8 cellular contexts compared by ENCODE assay signal in genomic region chr5:140322751-140323731, GRCh38. TPM values are rescaled to one million over a fixed set of nuclear protein-coding genes. Genes with fewer than 3 reads are reported as not detected.
DNase-seq lines count a peak whose midpoint lies in the region; ATAC-seq, FAIRE-seq and TF ChIP-seq lines count a peak whose summit lies in the region.

No MANE protein-coding gene starts in this region.

- H4K20me1 ChIP-seq in astrocyte (ENCODE audit: insufficient read depth, low read length), result no peaks in the 10 kb centered on the region

- intact Hi-C loops in stomach (cut with DNase I; ENCODE audit: low total_unique reads), result no loop called here

- WGBS in stomach, 5 donors, result 21 to 47% (median 34%) methylated on average over 9 of the region's 9 CpGs

- no peak for TF ChIP-seq POLR2A in stomach (IDR thresholded peaks at IDR 0.05)

- H3K4me3 ChIP-seq in HL-60 (replicated peaks; ENCODE audit: insufficient read depth, low read length), result no peak overlapping the region
- H3K4me3 ChIP-seq in astrocyte (ENCODE audit: insufficient read depth, low read depth, low read length), result peak overlapping the region; percentile 35
- no peak overlapping the region for H3K4me3 ChIP-seq in kidney epithelial cell (ENCODE audit: low read depth, low read length)
- no peak overlapping the region for H3K4me3 ChIP-seq in stomach

- peaks cover 2% of the 10 kb centered on the region for H3K36me3 Mint-ChIP-seq in astrocyte (ENCODE audit: low read depth, unreplicated experiment)

- no peak for TF ChIP-seq EP300 in stomach (IDR thresholded peaks at IDR 0.05)

- DNase-seq in HL-60 (ENCODE audit: low read depth in 1 of 2, low spot score in 1 of 2) (no peak), astrocyte (ENCODE audit: low read depth) (peak; percentile 97), kidney epithelial cell (ENCODE audit: low read depth) (peak; percentile 89), stomach (peak; percentile 84), NCI-H146 (lab: John Stamatoyannopoulos, UW) (no peak)
- no peak for DNase-seq in activated T-cell treated with anti-CD3 and anti-CD28 coated beads, Interleukin-2, amount 50 U/mL, for 1 hour
- no peak for DNase-seq in activated CD4-positive, alpha-beta T cell treated with anti-CD3 and anti-CD28 coated beads, Interleukin-2, amount 50 U/mL, for 4 hours

- no peak overlapping the region for H2AFZ ChIP-seq in astrocyte (ENCODE audit: low read depth, low read length)

- no peaks in the 10 kb centered on the region for H3K36me3 ChIP-seq in astrocyte (ENCODE audit: insufficient read depth, low read length)
- H3K36me3 ChIP-seq in kidney epithelial cell (ENCODE audit: control insufficient read depth, insufficient read depth, low read length), result no peaks in the 10 kb centered on the region
- no peaks in the 10 kb centered on the region for H3K36me3 ChIP-seq in stomach

- ATAC-seq in GM18868 (IDR thresholded peaks at IDR 0.05; ENCODE audit: unreplicated experiment), result no peak

- H3K27ac ChIP-seq in HL-60 (replicated peaks) (0 out of 2 replicates have a peak overlapping the region, but pooled peaks have one; percentile 3), astrocyte (ENCODE audit: low read depth, low read length) (peak overlapping the region; percentile 97), stomach (peak overlapping the region; percentile 81 to 85 (median 83))

- peak overlapping the region; percentile 88 for H3K9ac ChIP-seq in astrocyte (ENCODE audit: low read length)

- H3K27me3 Mint-ChIP-seq in astrocyte (ENCODE audit: low read depth, unreplicated experiment), result no peaks in the 10 kb centered on the region

- TF ChIP-seq CTCF in HL-60 (IDR thresholded peaks at IDR 0.05; ENCODE audit: insufficient read depth, low read length) (no peak), astrocyte (IDR thresholded peaks at IDR 0.05; ENCODE audit: insufficient read depth, low read depth, low read length) (no peak), kidney epithelial cell (IDR thresholded peaks at IDR 0.05; ENCODE audit: insufficient read depth, low read length, poor library complexity, severe bottlenecking) (no peak), stomach (IDR thresholded peaks at IDR 0.05) (no peak)

- FAIRE-seq in astrocyte (lab: Jason Lieb, UNC), result no peak

- no peaks in the 10 kb centered on the region for H3K27me3 ChIP-seq in HL-60 (ENCODE audit: insufficient read depth, poor library complexity, severe bottlenecking)
- H3K27me3 ChIP-seq in astrocyte (ENCODE audit: insufficient read depth, low read length), result no peaks in the 10 kb centered on the region
- no peaks in the 10 kb centered on the region for H3K27me3 ChIP-seq in kidney epithelial cell (ENCODE audit: control insufficient read depth, insufficient read depth, low read length)
- H3K27me3 ChIP-seq in stomach, result no peaks in the 10 kb centered on the region

- H3K4me3 Mint-ChIP-seq in astrocyte (ENCODE audit: unreplicated experiment), result peak overlapping the region; percentile 45

- peak overlapping the region; percentile 83 for H3K4me2 ChIP-seq in astrocyte (ENCODE audit: low read length)

- no peaks in the 10 kb centered on the region for H3K9me3 Mint-ChIP-seq in astrocyte (ENCODE audit: unreplicated experiment)

- H3K9me3 ChIP-seq in astrocyte (ENCODE audit: insufficient read depth, low read depth, low read length), result no peaks in the 10 kb centered on the region
- H3K9me3 ChIP-seq in stomach, result no peaks in the 10 kb centered on the region

- H3K79me2 ChIP-seq in astrocyte (ENCODE audit: insufficient read depth, low read length), result no peaks in the 10 kb centered on the region

- peaks cover 51% of the 10 kb centered on the region for H3K4me1 ChIP-seq in astrocyte (ENCODE audit: insufficient read depth, low read length)
- peaks cover 29 to 59% (median 44%) of the 10 kb centered on the region in 4 donors for H3K4me1 ChIP-seq in stomach

- peaks cover 65% of the 10 kb centered on the region for H3K4me1 Mint-ChIP-seq in astrocyte (ENCODE audit: low read depth, unreplicated experiment)

- peak overlapping the region; percentile 99 for H3K27ac Mint-ChIP-seq in astrocyte (ENCODE audit: unreplicated experiment)

RNA-seq across cellular contexts. Expression of gene PFDN1, which starts 20.1 kb away (rescaled TPM):
- total RNA-seq in astrocyte (199 and 202 TPM in 2 replicates), kidney epithelial cell (124 and 166 TPM in 2 replicates), stomach (100 to 1,000 TPM in 2 of 5 donors, 10 to 100 TPM in 3; 28.6 to 137 (median 52.1) TPM)
- 10 to 100 TPM; 70.7 to 88.0 (median 77.8) TPM for polyA plus RNA-seq in stomach

RNA-seq across cellular contexts. Expression of gene HBEGF, which starts 23.4 kb away (rescaled TPM):
- total RNA-seq in astrocyte, result 257 and 272 TPM in 2 replicates
- 25.1 and 31.6 TPM in 2 replicates for total RNA-seq in kidney epithelial cell
- total RNA-seq in stomach, result 10 to 100 TPM in 3 of 5 donors, 1 to 10 TPM in 2; 1.2 to 39.8 (median 27.7) TPM
- 10 to 100 TPM in 2 of 3 donors, 1 to 10 TPM in 1; 8.5 to 15.0 (median 11.8) TPM for polyA plus RNA-seq in stomach

RNA-seq across cellular contexts. Expression of gene SLC4A9, which starts 37.0 kb away (rescaled TPM):
- total RNA-seq in astrocyte, result 0.25 TPM in 1 of 2 replicates, not detected in the other
- total RNA-seq in kidney epithelial cell, result 0.07 TPM in 1 of 2 replicates, not detected in the other
- total RNA-seq in stomach, result not detected
- polyA plus RNA-seq in stomach, result under 1 TPM in 1 of 3 donors, not detected in 2; 0.30 TPM

Comparison
In these comparisons a context has a peak if more than half of its experiments do, and no peak if none do; other contexts are left out.
1. DNase-seq: peak in astrocyte (single experiment), kidney epithelial cell (single experiment) and stomach (single experiment); none in HL-60 (0 of 2), activated T-cell treated with anti-CD3 and anti-CD28 coated beads, Interleukin-2, amount 50 U/mL, for 1 hour (single experiment), NCI-H146 (single experiment) and activated CD4-positive, alpha-beta T cell treated with anti-CD3 and anti-CD28 coated beads, Interleukin-2, amount 50 U/mL, for 4 hours (0 of 2).
2. H3K27ac ChIP-seq: peak in every context shown above with its lines; median percentile 97 in astrocyte; 83 in stomach; 3 in HL-60.